In the genomic region with DNA sequence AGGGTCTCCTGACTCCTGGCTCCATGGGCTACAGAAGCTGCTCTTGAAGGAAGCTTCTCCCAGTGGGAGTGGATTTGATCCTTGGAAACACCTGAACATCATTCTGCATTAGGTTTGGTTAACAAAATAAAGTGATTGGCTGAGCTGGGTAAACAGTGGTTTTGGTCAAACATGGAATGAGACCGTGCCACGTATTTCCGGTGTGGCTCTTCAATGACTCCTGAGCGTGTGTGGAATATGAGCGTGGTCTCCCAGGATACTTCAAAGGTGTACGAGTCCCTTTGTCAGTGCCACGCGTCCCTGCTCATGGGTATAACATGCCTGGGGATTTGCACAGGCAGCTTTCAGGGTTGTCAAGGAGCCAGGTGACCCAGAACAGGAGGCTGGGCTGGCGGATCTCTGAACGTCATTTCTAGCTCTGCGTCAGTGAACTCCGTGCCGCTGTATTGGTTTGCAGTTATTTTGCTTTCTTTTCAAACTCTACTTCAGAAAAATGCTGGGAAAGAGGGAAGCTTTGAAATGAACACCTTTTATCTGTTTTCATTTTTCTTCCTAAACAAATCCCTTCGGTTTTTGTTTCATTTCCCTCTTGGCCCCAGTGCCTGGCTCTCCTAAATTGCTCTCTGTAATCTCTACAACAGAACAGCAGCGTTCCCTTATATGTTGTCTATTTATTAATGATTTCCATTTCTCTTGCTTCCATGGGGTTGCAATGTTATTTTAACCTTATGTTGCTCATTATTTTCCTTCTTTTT, we compare ENCODE assay signal across 2 cellular contexts.
TF ChIP-seq lines count a peak whose summit lies in the region.

No MANE protein-coding gene starts in this region.

TF ChIP-seq in HEK293, 187 proteins besides CTCF, POLR2A, EP300 and RAD21 (continued from another document):
- TF ChIP-seq ZNF518A (tag by site-specific recombination; conservative IDR thresholded peaks at IDR 0.05; ENCODE audit: low read depth) (no peak), ZBTB21 (tag by site-specific recombination; IDR thresholded peaks at IDR 0.05) (no peak), ZNF558 (tag by site-specific recombination; IDR thresholded peaks at IDR 0.05) (no peak), ZBTB17 (tag by site-specific recombination; IDR thresholded peaks at IDR 0.05) (peak; percentile 41; the same call in 1 of the 2 replicates), ZNF354C (tag by site-specific recombination; IDR thresholded peaks at IDR 0.05; ENCODE audit: borderline replicate concordance, low read depth) (no peak)
TF ChIP-seq in HEK293: peak in this region for 1.

TF ChIP-seq in WTC11, 78 proteins besides CTCF, POLR2A, EP300 and RAD21 (continued from another document):
- TF ChIP-seq, protein P1, sequence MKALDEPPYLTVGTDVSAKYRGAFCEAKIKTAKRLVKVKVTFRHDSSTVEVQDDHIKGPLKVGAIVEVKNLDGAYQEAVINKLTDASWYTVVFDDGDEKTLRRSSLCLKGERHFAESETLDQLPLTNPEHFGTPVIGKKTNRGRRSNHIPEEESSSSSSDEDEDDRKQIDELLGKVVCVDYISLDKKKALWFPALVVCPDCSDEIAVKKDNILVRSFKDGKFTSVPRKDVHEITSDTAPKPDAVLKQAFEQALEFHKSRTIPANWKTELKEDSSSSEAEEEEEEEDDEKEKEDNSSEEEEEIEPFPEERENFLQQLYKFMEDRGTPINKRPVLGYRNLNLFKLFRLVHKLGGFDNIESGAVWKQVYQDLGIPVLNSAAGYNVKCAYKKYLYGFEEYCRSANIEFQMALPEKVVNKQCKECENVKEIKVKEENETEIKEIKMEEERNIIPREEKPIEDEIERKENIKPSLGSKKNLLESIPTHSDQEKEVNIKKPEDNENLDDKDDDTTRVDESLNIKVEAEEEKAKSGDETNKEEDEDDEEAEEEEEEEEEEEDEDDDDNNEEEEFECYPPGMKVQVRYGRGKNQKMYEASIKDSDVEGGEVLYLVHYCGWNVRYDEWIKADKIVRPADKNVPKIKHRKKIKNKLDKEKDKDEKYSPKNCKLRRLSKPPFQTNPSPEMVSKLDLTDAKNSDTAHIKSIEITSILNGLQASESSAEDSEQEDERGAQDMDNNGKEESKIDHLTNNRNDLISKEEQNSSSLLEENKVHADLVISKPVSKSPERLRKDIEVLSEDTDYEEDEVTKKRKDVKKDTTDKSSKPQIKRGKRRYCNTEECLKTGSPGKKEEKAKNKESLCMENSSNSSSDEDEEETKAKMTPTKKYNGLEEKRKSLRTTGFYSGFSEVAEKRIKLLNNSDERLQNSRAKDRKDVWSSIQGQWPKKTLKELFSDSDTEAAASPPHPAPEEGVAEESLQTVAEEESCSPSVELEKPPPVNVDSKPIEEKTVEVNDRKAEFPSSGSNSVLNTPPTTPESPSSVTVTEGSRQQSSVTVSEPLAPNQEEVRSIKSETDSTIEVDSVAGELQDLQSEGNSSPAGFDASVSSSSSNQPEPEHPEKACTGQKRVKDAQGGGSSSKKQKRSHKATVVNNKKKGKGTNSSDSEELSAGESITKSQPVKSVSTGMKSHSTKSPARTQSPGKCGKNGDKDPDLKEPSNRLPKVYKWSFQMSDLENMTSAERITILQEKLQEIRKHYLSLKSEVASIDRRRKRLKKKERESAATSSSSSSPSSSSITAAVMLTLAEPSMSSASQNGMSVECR (CRISPR knock-in tag; IDR thresholded peaks at IDR 0.05; ENCODE audit: borderline replicate concordance): no peak
- TF ChIP-seq TEAD4 (CRISPR knock-in tag; IDR thresholded peaks at IDR 0.05) (no peak), ZNF423 (CRISPR knock-in tag; IDR thresholded peaks at IDR 0.05) (no peak), ZNF416 (CRISPR knock-in tag; IDR thresholded peaks at IDR 0.05) (no peak), NFATC4 (CRISPR knock-in tag; IDR thresholded peaks at IDR 0.05) (no peak), NFE2L1 (CRISPR knock-in tag; IDR thresholded peaks at IDR 0.05) (no peak), ZNF512 (CRISPR knock-in tag; IDR thresholded peaks at IDR 0.05; ENCODE audit: borderline replicate concordance) (no peak), SP1 (CRISPR knock-in tag; conservative IDR thresholded peaks at IDR 0.05) (no peak), ATF1 (CRISPR knock-in tag; IDR thresholded peaks at IDR 0.05) (no peak), ELF4 (CRISPR knock-in tag; IDR thresholded peaks at IDR 0.05; ENCODE audit: low read depth) (no peak), ETV6 (CRISPR knock-in tag; IDR thresholded peaks at IDR 0.05) (no peak), ERG (CRISPR knock-in tag; IDR thresholded peaks at IDR 0.05) (no peak)
- TF ChIP-seq, protein P2, sequence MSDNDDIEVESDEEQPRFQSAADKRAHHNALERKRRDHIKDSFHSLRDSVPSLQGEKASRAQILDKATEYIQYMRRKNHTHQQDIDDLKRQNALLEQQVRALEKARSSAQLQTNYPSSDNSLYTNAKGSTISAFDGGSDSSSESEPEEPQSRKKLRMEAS (CRISPR knock-in tag; IDR thresholded peaks at IDR 0.05): no peak
- TF ChIP-seq, protein P3, sequence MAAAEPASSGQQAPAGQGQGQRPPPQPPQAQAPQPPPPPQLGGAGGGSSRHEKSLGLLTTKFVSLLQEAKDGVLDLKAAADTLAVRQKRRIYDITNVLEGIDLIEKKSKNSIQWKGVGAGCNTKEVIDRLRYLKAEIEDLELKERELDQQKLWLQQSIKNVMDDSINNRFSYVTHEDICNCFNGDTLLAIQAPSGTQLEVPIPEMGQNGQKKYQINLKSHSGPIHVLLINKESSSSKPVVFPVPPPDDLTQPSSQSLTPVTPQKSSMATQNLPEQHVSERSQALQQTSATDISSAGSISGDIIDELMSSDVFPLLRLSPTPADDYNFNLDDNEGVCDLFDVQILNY (CRISPR knock-in tag; IDR thresholded peaks at IDR 0.05): no peak
